Comparison of ENCODE assay signal across 14 cellular contexts in the genomic region with DNA sequence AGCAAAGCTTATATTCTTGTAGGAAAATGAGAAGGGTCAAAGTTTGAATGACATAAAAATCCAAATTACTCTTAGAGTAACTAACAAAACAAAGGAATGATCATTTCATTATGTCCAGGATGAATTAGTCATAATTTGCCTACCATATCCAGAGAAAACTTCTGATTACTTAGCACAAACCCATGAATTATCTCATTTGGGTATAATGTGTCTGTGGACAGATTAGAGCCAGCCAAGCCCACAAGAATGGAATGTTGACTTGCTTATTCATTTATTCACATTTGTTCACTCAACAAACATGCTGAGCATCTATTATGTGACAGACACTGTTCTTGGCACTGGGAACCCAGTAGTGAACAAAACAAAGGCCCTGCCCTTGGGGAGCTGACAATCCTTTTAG.
"Had no signal": no experiment of that assay in that cellular context is flagged by ENCODE, and none has a peak within 500 bp of the region (broad histone marks: within the 10 kb centered on the region; RNA-seq: fewer than 3 reads in every experiment).

No MANE protein-coding gene starts in this region.

- H2AFZ ChIP-seq: parathyroid adenoma had no signal

- H3K27ac ChIP-seq: colonic mucosa, parathyroid adenoma, tibial nerve, vagina had no signal

- ATAC-seq: activated CD4-positive, CD25-positive, alpha-beta regulatory T cell treated with anti-CD3 and anti-CD28 coated beads, Interleukin-2, amount 50 U/mL, for 24 hours; activated naive CD8-positive, alpha-beta T cell treated with anti-CD3 and anti-CD28 coated beads, Interleukin-2, amount 50 U/mL, for 24 hours; activated T-helper 17 cell treated with anti-CD3 and anti-CD28 coated beads, Interleukin-2, amount 50 U/mL, for 72 hours; left lobe of liver; naive thymus-derived CD8-positive, alpha-beta T cell; stimulated activated memory B cell treated with anti-CD40 and anti-IgM and Interleukin-4, amounts not matched to agents 10 μg/mL and 1 μg/mL and 100 μg/mL, for 72 hours had no signal

- H3K79me2 ChIP-seq: parathyroid adenoma had no signal

- H3K4me3 ChIP-seq: colonic mucosa, tibial nerve, vagina had no signal

- H3K9ac ChIP-seq: parathyroid adenoma had no signal

- H3K27me3 ChIP-seq: colonic mucosa, tibial nerve, vagina had no signal

- H3K36me3 ChIP-seq: colonic mucosa, tibial nerve, vagina had no signal

- H3K9me3 ChIP-seq: colonic mucosa, tibial nerve, vagina had no signal

- DNase-seq: activated naive CD4-positive, alpha-beta T cell treated with anti-CD3 and anti-CD28 coated beads for 36 hours; activated naive CD8-positive, alpha-beta T cell treated with anti-CD3 and anti-CD28 coated beads, Interleukin-2, amount 50 U/mL, for 24 hours; central memory CD4-positive, alpha-beta T cell; colonic mucosa; naive thymus-derived CD8-positive, alpha-beta T cell; T-helper 1 cell; T1000 had no signal

- H3K4me1 ChIP-seq: colonic mucosa, vagina had no signal
